In genomic region chr7:63027075-63027474, GRCh38 we compare ENCODE assay signal across 25 cellular contexts.
"Had no signal": no experiment of that assay in that cellular context is flagged by ENCODE, and none has a peak within 500 bp of the region (broad histone marks: within the 10 kb centered on the region; RNA-seq: fewer than 3 reads in every experiment).

No MANE protein-coding gene starts in this region.

- ATAC-seq: effector memory CD8-positive, alpha-beta T cell; esophagus mucosa; foreskin keratinocyte; gastroesophageal sphincter; heart left ventricle; left colon; left lobe of liver; lower lobe of right lung had no signal

- H3K27ac Mint-ChIP-seq: dendritic cell treated with granulocyte-macrophage colony-stimulating factor and Interleukin-4, amounts not matched to agents 40 ng/mL and 50 ng/mL, for 4 days; effector memory CD8-positive, alpha-beta T cell; endodermal cell; immature natural killer cell had no signal

- H3K4me1 ChIP-seq: colonic mucosa, foreskin keratinocyte, gastroesophageal sphincter, heart left ventricle, left ventricle myocardium inferior, lower lobe of right lung had no signal

- H3K27ac ChIP-seq: colonic mucosa, epithelial cell of prostate, foreskin keratinocyte, gastroesophageal sphincter, heart left ventricle, hepatocyte, left ventricle myocardium inferior, lower lobe of right lung had no signal

- H3K36me3 ChIP-seq: colonic mucosa, gastroesophageal sphincter, heart left ventricle, left ventricle myocardium inferior, lower lobe of right lung had no signal

- H3K4me3 ChIP-seq: colonic mucosa, gastroesophageal sphincter, heart left ventricle, hepatocyte, left ventricle myocardium inferior, lower lobe of right lung had no signal

- H3K27me3 Mint-ChIP-seq: dendritic cell treated with granulocyte-macrophage colony-stimulating factor and Interleukin-4, amounts not matched to agents 40 ng/mL and 50 ng/mL, for 4 days; effector memory CD8-positive, alpha-beta T cell had no signal

- H3K27me3 ChIP-seq: colonic mucosa, foreskin keratinocyte, gastroesophageal sphincter, hepatocyte had no signal

- H3K4me1 Mint-ChIP-seq: endodermal cell, immature natural killer cell had no signal

- H3K9me3 ChIP-seq: colonic mucosa had no signal

- H3K4me3 Mint-ChIP-seq: dendritic cell treated with granulocyte-macrophage colony-stimulating factor and Interleukin-4, amounts not matched to agents 40 ng/mL and 50 ng/mL, for 4 days; effector memory CD8-positive, alpha-beta T cell; endodermal cell; immature natural killer cell had no signal

- DNase-seq: cerebellar nuclear complex; colonic mucosa; cortex of kidney; effector CD8-positive, alpha-beta T cell; effector memory CD8-positive, alpha-beta T cell; endodermal cell; erythroblast; foreskin keratinocyte; heart left ventricle; hypothalamus; immature natural killer cell; islet precursor cell; kidney; kidney glomerular epithelial cell; left colon; left ventricle myocardium inferior; lower lobe of right lung; mesenchymal stem cell; midbrain had no signal
